26 cellular contexts compared by ENCODE assay signal in genomic region chr3:136235545-136235944, GRCh38.
"Had no signal": no experiment of that assay in that cellular context is flagged by ENCODE, and none has a peak within 500 bp of the region (broad histone marks: within the 10 kb centered on the region; RNA-seq: fewer than 3 reads in every experiment).

No MANE protein-coding gene starts in this region.

- H3K4me1 Mint-ChIP-seq: activated CD4-positive, alpha-beta memory T cell treated with anti-CD3 and anti-CD28 coated beads, Interleukin-2, amount 10 ng/mL, durations not matched to agents 7 days and 5 days; activated CD4-positive, alpha-beta T cell treated with anti-CD3 and anti-CD28 coated beads, Interleukin-2, amount 10 ng/mL, durations not matched to agents 7 days and 5 days; central memory CD8-positive, alpha-beta T cell had no signal

- H3K4me3 Mint-ChIP-seq: activated CD4-positive, alpha-beta memory T cell treated with anti-CD3 and anti-CD28 coated beads, Interleukin-2, amount 10 ng/mL, durations not matched to agents 7 days and 5 days; activated CD4-positive, alpha-beta T cell treated with anti-CD3 and anti-CD28 coated beads, Interleukin-2, amount 10 ng/mL, durations not matched to agents 7 days and 5 days; activated naive CD8-positive, alpha-beta T cell; activated T-cell treated with anti-CD3 and anti-CD28 coated beads, Interleukin-2, amount 50 U/mL, for 24 hours; activated T-cell treated with anti-CD3 and anti-CD28 coated beads, Interleukin-2, amount 50 U/mL, for 72 hours; central memory CD8-positive, alpha-beta T cell; endodermal cell; WTC11 had no signal

- H3K36me3 ChIP-seq: brain microvascular endothelial cell had no signal

- H3K27ac ChIP-seq: brain microvascular endothelial cell, VCaP had no signal

- DNase-seq: activated CD4-positive, alpha-beta memory T cell treated with anti-CD3 and anti-CD28 coated beads, Interleukin-2, amount 10 ng/mL, durations not matched to agents 7 days and 5 days; activated CD4-positive, alpha-beta T cell treated with anti-CD3 and anti-CD28 coated beads for 1 hour; activated CD4-positive, alpha-beta T cell treated with anti-CD3 and anti-CD28 coated beads for 4 hours; activated CD4-positive, alpha-beta T cell treated with anti-CD3 and anti-CD28 coated beads, Interleukin-2, amount 10 ng/mL, durations not matched to agents 7 days and 5 days; activated CD4-positive, alpha-beta T cell treated with anti-CD3 and anti-CD28 coated beads, Interleukin-2, amount 50 U/mL, for 4 hours; activated CD8-positive, alpha-beta memory T cell treated with anti-CD3 and anti-CD28 coated beads, Interleukin-2, amount 50 U/mL, for 48 hours; activated gamma-delta T cell; activated naive CD4-positive, alpha-beta T cell treated with anti-CD3 and anti-CD28 coated beads, Interleukin-2, amount 50 U/mL, for 16 hours; activated naive CD4-positive, alpha-beta T cell treated with Interleukin-2 at 50 U/mL for 16 hours; activated T-cell treated with anti-CD3 and anti-CD28 coated beads for 4 hours; activated T-cell treated with anti-CD3 and anti-CD28 coated beads, Interleukin-2, amount 50 U/mL, for 24 hours; activated T-cell treated with anti-CD3 and anti-CD28 coated beads, Interleukin-2, amount 50 U/mL, for 72 hours; amniotic stem cell; anterior cingulate cortex; brain microvascular endothelial cell; cortex of kidney; dermis blood vessel endothelial cell; effector memory CD4-positive, alpha-beta T cell; endodermal cell; foreskin fibroblast; T-helper 2 cell had no signal

- H3K9me3 Mint-ChIP-seq: activated CD4-positive, alpha-beta memory T cell treated with anti-CD3 and anti-CD28 coated beads, Interleukin-2, amount 10 ng/mL, durations not matched to agents 7 days and 5 days; activated T-cell treated with anti-CD3 and anti-CD28 coated beads, Interleukin-2, amount 50 U/mL, for 24 hours; activated T-cell treated with anti-CD3 and anti-CD28 coated beads, Interleukin-2, amount 50 U/mL, for 72 hours; central memory CD8-positive, alpha-beta T cell; endodermal cell; WTC11 had no signal

- H3K27me3 ChIP-seq: brain microvascular endothelial cell had no signal

- ATAC-seq: activated T-cell treated with anti-CD3 and anti-CD28 coated beads, Interleukin-2, amount 50 U/mL, for 72 hours; esophagus mucosa had no signal

- H3K36me3 Mint-ChIP-seq: activated naive CD8-positive, alpha-beta T cell; WTC11 had no signal

- H3K27ac Mint-ChIP-seq: activated CD4-positive, alpha-beta memory T cell treated with anti-CD3 and anti-CD28 coated beads, Interleukin-2, amount 10 ng/mL, durations not matched to agents 7 days and 5 days; activated CD4-positive, alpha-beta T cell treated with anti-CD3 and anti-CD28 coated beads, Interleukin-2, amount 10 ng/mL, durations not matched to agents 7 days and 5 days; activated naive CD8-positive, alpha-beta T cell; activated T-cell treated with anti-CD3 and anti-CD28 coated beads, Interleukin-2, amount 50 U/mL, for 24 hours; activated T-cell treated with anti-CD3 and anti-CD28 coated beads, Interleukin-2, amount 50 U/mL, for 72 hours; endodermal cell; WTC11 had no signal

- H3K27me3 Mint-ChIP-seq: activated naive CD8-positive, alpha-beta T cell; activated T-cell treated with anti-CD3 and anti-CD28 coated beads, Interleukin-2, amount 50 U/mL, for 24 hours had no signal
